Comparison of ENCODE assay signal across 14 cellular contexts in the genomic region with DNA sequence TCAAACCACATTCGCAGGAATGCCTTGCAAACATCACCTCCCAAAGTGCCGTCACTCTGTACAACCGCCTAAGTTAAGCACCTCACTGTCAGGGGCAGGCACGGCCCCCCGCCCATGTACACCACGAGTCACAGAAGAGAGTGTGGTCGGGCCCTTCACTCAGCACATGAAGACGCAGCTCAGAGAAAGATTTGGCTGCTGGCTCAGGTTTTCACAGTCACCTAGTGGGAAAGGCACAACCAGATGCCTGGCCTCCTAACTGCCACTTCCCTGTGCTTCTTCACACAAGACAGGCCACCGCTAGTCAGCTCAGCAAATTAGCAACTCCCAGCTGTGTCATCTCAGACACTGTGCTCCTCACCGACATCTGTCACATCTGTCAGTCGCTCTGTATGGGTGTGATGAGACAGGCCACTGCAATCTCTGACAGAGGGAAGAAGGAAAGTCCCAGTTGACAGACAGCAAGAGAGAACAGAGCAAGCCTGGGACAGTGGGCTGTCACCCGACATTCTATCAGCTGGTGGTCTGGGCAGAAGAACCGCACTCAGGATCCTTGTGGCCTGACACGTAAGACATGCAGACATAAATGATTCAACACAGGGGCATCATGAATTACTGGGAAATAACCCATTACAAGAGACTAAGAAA.
A peak's percentile ranks its signal among the peaks of the same experiment; 100 is the strongest.
DNase-seq lines count a peak whose midpoint lies in the region; ATAC-seq and TF ChIP-seq lines count a peak whose summit lies in the region.
"Had no signal": no experiment of that assay in that cellular context is flagged by ENCODE, and none has a peak within 500 bp of the region (broad histone marks: within the 10 kb centered on the region; RNA-seq: fewer than 3 reads in every experiment).

No MANE protein-coding gene starts in this region.

- H3K4me3 Mint-ChIP-seq in T-helper 17 cell, result no peak overlapping the region
- no peak overlapping the region for H3K4me3 Mint-ChIP-seq in progenitor cell of endocrine pancreas (ENCODE audit: low read depth)
- H3K4me3 Mint-ChIP-seq: neural crest cell had no signal

- H3K36me3 Mint-ChIP-seq in T-helper 17 cell (ENCODE audit: low read depth), result no peaks in the 10 kb centered on the region
- no peaks in the 10 kb centered on the region for H3K36me3 Mint-ChIP-seq in progenitor cell of endocrine pancreas (ENCODE audit: insufficient read depth)

- peaks cover 12% of the 10 kb centered on the region for H3K27me3 Mint-ChIP-seq in T-helper 17 cell
- H3K27me3 Mint-ChIP-seq in progenitor cell of endocrine pancreas, result peaks cover 4% of the 10 kb centered on the region

- ATAC-seq in GM19025 (IDR thresholded peaks at IDR 0.05; ENCODE audit: low read depth, unreplicated experiment), result peak; percentile 90
- ATAC-seq in T-helper 17 cell, result peak; percentile 40
- no peak for ATAC-seq in GM19397 (IDR thresholded peaks at IDR 0.05; ENCODE audit: unreplicated experiment)
- ATAC-seq: lower lobe of right lung had no signal

- DNase-seq in GM12864 (ENCODE audit: low read depth) (peak; percentile 50), T-helper 17 cell (no peak), progenitor cell of endocrine pancreas (ENCODE audit: low spot score, unreplicated experiment) (no peak), Kasumi-1 (lab: John Stamatoyannopoulos, UW) (no peak), NCI-H1436 treated with DMSO at 0.1 percent for 48 hours (lab: John Stamatoyannopoulos, UW) (no peak)
- DNase-seq: C1 segment of cervical spinal cord, Karpas-422, lower lobe of right lung, NCI-H146, NCI-H526 had no signal

- H3K9me3 ChIP-seq in T-helper 17 cell (ENCODE audit: control insufficient read depth, low read length, poor library complexity, severe bottlenecking), result no peaks in the 10 kb centered on the region
- H3K9me3 ChIP-seq: lower lobe of right lung had no signal

- H3K4me3 ChIP-seq in GM12864 (ENCODE audit: low read depth, low read length), result no peak overlapping the region
- H3K4me3 ChIP-seq: coronary artery, lower lobe of right lung had no signal

- TF ChIP-seq CTCF in GM12864 (IDR thresholded peaks at IDR 0.05; ENCODE audit: low read depth, low read length, missing control alignments) (no peak), progenitor cell of endocrine pancreas (IDR thresholded peaks at IDR 0.05; ENCODE audit: unreplicated experiment) (no peak)

- no peaks in the 10 kb centered on the region for H3K9me3 Mint-ChIP-seq in progenitor cell of endocrine pancreas (ENCODE audit: low read depth)
- H3K9me3 Mint-ChIP-seq: neural crest cell had no signal

- H3K27ac Mint-ChIP-seq in T-helper 17 cell (peak overlapping the region; percentile 78), progenitor cell of endocrine pancreas (peak overlapping the region; percentile 19)

- no peaks in the 10 kb centered on the region for H3K4me1 Mint-ChIP-seq in T-helper 17 cell
- no peaks in the 10 kb centered on the region for H3K4me1 Mint-ChIP-seq in progenitor cell of endocrine pancreas (ENCODE audit: low read depth)
- H3K4me1 Mint-ChIP-seq: neural crest cell had no signal
